In genomic region chr6:167485186-167485978, GRCh38 we compare ENCODE assay signal across 10 cellular contexts.
DNase-seq lines count a peak whose midpoint lies in the region; ATAC-seq, FAIRE-seq and TF ChIP-seq lines count a peak whose summit lies in the region.
"Had no signal": no experiment of that assay in that cellular context is flagged by ENCODE, and none has a peak within 500 bp of the region (broad histone marks: within the 10 kb centered on the region; RNA-seq: fewer than 3 reads in every experiment).

No MANE protein-coding gene starts in this region.

- TF ChIP-seq CTCF in K562 (IDR thresholded peaks at IDR 0.05 in 2 of 3, conservative IDR thresholded peaks at IDR 0.05 in 1 of 3; ENCODE audit: insufficient read depth in 2 of 3, low read depth in 1 of 3, low read length in 3 of 3) (peak in 2 of 3 experiments; percentile 50 to 58; a peak in 4 of 6 replicates), spleen (IDR thresholded peaks at IDR 0.05 in 8 of 11, conservative IDR thresholded peaks at IDR 0.05 in 3 of 11) (peak in 9 of 11 experiments; percentile 21 to 68 (median 53))

- CTCF ChIA-PET in K562 (lab: Yijun Ruan, JAX; ENCODE audit: low intra/inter-chr PET ratio) = interaction anchor here (1.1 kb wide), 1 partner anchor 411 kb away, joined by 3 read pairs; no protein-coding TSS in a partner anchor

- DNase-seq in KBM-7 = peak; percentile 35
- peak in 3 of 4 experiments; percentile 23 to 54 (median 38) for DNase-seq in K562 (ENCODE audit: extremely low read depth in 1 of 4, low spot score in 3 of 4)
- peak; percentile 24 to 64 for DNase-seq in hippocampal formation (lab: John Stamatoyannopoulos, UW)
- DNase-seq in spleen = no peak
- DNase-seq in NCI-H187 (lab: John Stamatoyannopoulos, UW) = no peak
- no peak for DNase-seq in SHP77 treated with DMSO at 0.1 percent for 48 hours (lab: John Stamatoyannopoulos, UW)
- DNase-seq: activated naive CD4-positive, alpha-beta T cell treated with anti-CD3 and anti-CD28 coated beads, Interleukin-2, amount 50 U/mL, for 16 hours had no signal

- intact Hi-C loops in K562 (cut with micrococcal nuclease) (loop anchor here (1.0 kb wide), 1 partner anchor 413 kb away; no protein-coding TSS in a partner anchor), spleen (cut with DNase I; ENCODE audit: low total_unique reads) (loop anchor here (10.0 kb wide), 1 partner anchor 409 kb away; no protein-coding TSS in a partner anchor)

- H3K4me3 ChIP-seq in K562 = no peak overlapping the region
- H3K4me3 ChIP-seq in spleen = no peak overlapping the region
- H3K4me3 ChIP-seq: Peyer's patch had no signal

- in situ Hi-C loops in KBM-7 (cut with MboI; ENCODE audit: low pct_unique_long_range_greater_than_20kb, low sequenced_read_pairs) = no loop called here
- in situ Hi-C loops in K562 (cut with MboI) = loop anchor here (10.0 kb wide), 1 partner anchor 409 kb away; no protein-coding TSS in a partner anchor

- ATAC-seq in K562 (peak; percentile 83), GM18858 (IDR thresholded peaks at IDR 0.05; ENCODE audit: unreplicated experiment) (no peak)

- FAIRE-seq in K562 (lab: Jason Lieb, UNC) = peak; percentile 56
- FAIRE-seq: keratinocyte had no signal

- H3K27ac ChIP-seq in K562 (ENCODE audit: extremely low read depth, low read depth, low read length) (no peak overlapping the region), spleen (no peak overlapping the region)
- H3K27ac ChIP-seq: Peyer's patch had no signal

- H3K4me2 ChIP-seq in K562 (ENCODE audit: insufficient read depth, low read length) = no peak overlapping the region

- H3K4me1 ChIP-seq in K562 (replicated peaks in 1 of 2; ENCODE audit: control insufficient read depth in 2 of 2, insufficient read depth in 2 of 2, low read length in 2 of 2) = no peaks in the 10 kb centered on the region
- H3K4me1 ChIP-seq in spleen = peaks cover 0 to 3% (median 1%) of the 10 kb centered on the region in 6 donors
- H3K4me1 ChIP-seq: Peyer's patch had no signal

- no peak overlapping the region for H3K9ac ChIP-seq in K562 (ENCODE audit: insufficient read depth in 1 of 2, low read depth in 2 of 2, low read length in 2 of 2)

- H3K27me3 ChIP-seq in K562 (ENCODE audit: control insufficient read depth in 2 of 2, insufficient read depth in 2 of 2, low read length in 2 of 2) = peaks cover 27 to 47% of the 10 kb centered on the region in 2 experiments; a peak in 4 of 5 replicates
- no peaks in the 10 kb centered on the region for H3K27me3 ChIP-seq in spleen (replicated peaks in 1 of 7)
- H3K27me3 ChIP-seq: Peyer's patch had no signal

- POLR2A ChIA-PET in K562 (lab: Yijun Ruan, JAX) = interaction anchor here (0.6 to 1.2 kb wide), 3 partner anchors 15 to 643 kb away, joined by 4 read pairs; no protein-coding TSS in a partner anchor

- no peaks in the 10 kb centered on the region for H3K9me1 ChIP-seq in K562 (ENCODE audit: control insufficient read depth, insufficient read depth, low read length)

- H2AFZ ChIP-seq in K562 (ENCODE audit: low read depth, low read length) = no peak overlapping the region

- no TSS peak for BruUV-seq in K562 (replicated peaks; lab: Mats Ljungman, UMichigan)

- under 1% methylated on average over 16 of the region's 16 CpGs for WGBS in K562 (ENCODE audit: insufficient coverage, low coverage, missing lambda C conversion rate)
- 74 to 83% (median 82%) methylated on average over 16 of the region's 16 CpGs for WGBS in spleen, 5 donors

- TF ChIP-seq POLR2A in K562 (conservative IDR thresholded peaks at IDR 0.05) = no peak
- no peak for TF ChIP-seq POLR2A in spleen (IDR thresholded peaks at IDR 0.05)

- H3K9me3 ChIP-seq in K562 (replicated peaks; ENCODE audit: control insufficient read depth, insufficient read depth, low read depth, low read length) (no peaks in the 10 kb centered on the region), spleen (no peaks in the 10 kb centered on the region)
- H3K9me3 ChIP-seq: Peyer's patch had no signal

- peak; percentile 60 to 62 for TF ChIP-seq RAD21 in K562 (CRISPR knock-in tag; conservative IDR thresholded peaks at IDR 0.05 in 1 of 2, IDR thresholded peaks at IDR 0.05 in 1 of 2)

- H4K20me1 ChIP-seq in K562 (replicated peaks; ENCODE audit: control insufficient read depth, insufficient read depth, low read length) = no peaks in the 10 kb centered on the region

- H3K79me2 ChIP-seq in K562 (ENCODE audit: control insufficient read depth, insufficient read depth, low read length) = no peaks in the 10 kb centered on the region

- TF ChIP-seq EP300 in K562 (IDR thresholded peaks at IDR 0.05; ENCODE audit: low read length) = no peak

- H3K36me3 ChIP-seq in K562 (ENCODE audit: control insufficient read depth, insufficient read depth, low read length) (no peaks in the 10 kb centered on the region), spleen (no peaks in the 10 kb centered on the region)
- H3K36me3 ChIP-seq: Peyer's patch had no signal

TF ChIP-seq in K562, 482 proteins besides CTCF, POLR2A, EP300 and RAD21:
- no peak for TF ChIP-seq PATZ1 (CRISPR knock-in tag; IDR thresholded peaks at IDR 0.05; ENCODE audit: borderline replicate concordance)
- no peak for TF ChIP-seq TCF7 (IDR thresholded peaks at IDR 0.05; ENCODE audit: borderline replicate concordance)
- no peak for TF ChIP-seq MAFF (IDR thresholded peaks at IDR 0.05; ENCODE audit: low read length)
- no peak for TF ChIP-seq ZFP36 (IDR thresholded peaks at IDR 0.05; ENCODE audit: low read depth, low read length, partially characterized antibody)
- no peak for TF ChIP-seq PTBP1 (IDR thresholded peaks at IDR 0.05; ENCODE audit: low read depth, low read length)
- TF ChIP-seq MAFG (tag; conservative IDR thresholded peaks at IDR 0.05) = no peak
- TF ChIP-seq NR3C1 (CRISPR knock-in tag; IDR thresholded peaks at IDR 0.05) = no peak
- no peak for TF ChIP-seq ZNF143 (CRISPR knock-in tag; IDR thresholded peaks at IDR 0.05)
- TF ChIP-seq HNRNPLL (IDR thresholded peaks at IDR 0.05; ENCODE audit: low read depth, low read length, poor library complexity, severe bottlenecking) = no peak
- TF ChIP-seq, protein P1, sequence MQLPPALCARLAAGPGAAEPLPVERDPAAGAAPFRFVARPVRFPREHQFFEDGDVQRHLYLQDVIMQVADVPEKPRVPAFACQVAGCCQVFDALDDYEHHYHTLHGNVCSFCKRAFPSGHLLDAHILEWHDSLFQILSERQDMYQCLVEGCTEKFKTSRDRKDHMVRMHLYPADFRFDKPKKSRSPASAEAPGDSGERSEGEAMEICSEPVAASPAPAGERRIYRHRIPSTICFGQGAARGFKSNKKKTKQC (CRISPR knock-in tag; IDR thresholded peaks at IDR 0.05) = no peak
- no peak for TF ChIP-seq ZSCAN32 (CRISPR knock-in tag; IDR thresholded peaks at IDR 0.05)
- TF ChIP-seq CBFA2T3 (IDR thresholded peaks at IDR 0.05) = no peak
- TF ChIP-seq SOX6 (IDR thresholded peaks at IDR 0.05) = no peak
- no peak for TF ChIP-seq E2F5 (CRISPR knock-in tag; IDR thresholded peaks at IDR 0.05)

Comparison
In these comparisons a context has a peak if more than half of its experiments do, and no peak if none do; other contexts are left out.
1. DNase-seq: peak in KBM-7 (single experiment), K562 (3 of 4) and hippocampal formation (2 of 2); none in spleen (single experiment), NCI-H187 (0 of 2) and SHP77 treated with DMSO at 0.1 percent for 48 hours (single experiment).